In the genomic region with DNA sequence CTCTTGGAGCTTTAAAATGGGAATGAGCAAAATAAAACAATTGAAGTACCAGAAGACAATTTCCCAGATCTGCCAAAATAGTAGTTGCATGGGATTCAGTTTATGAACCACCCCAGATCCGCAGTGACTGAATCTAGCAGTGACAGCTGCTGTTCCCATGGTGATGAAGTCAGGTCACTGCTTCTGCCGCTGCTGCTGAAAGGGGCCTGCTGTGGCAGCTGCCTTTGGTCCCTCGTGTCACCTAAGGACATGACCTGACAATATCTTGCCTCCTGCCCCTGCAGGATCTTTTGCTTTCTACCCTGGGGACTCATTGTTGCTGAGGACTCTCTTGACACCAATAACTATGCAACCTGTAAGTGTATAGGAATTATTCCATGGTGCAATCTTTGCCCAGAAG, we compare ENCODE assay signal across 16 cellular contexts. TPM values are rescaled to one million over a fixed set of nuclear protein-coding genes. Genes with fewer than 3 reads are reported as not detected.
DNase-seq lines count a peak whose midpoint lies in the region; TF ChIP-seq lines count a peak whose summit lies in the region.
"Had no signal": no experiment of that assay in that cellular context is flagged by ENCODE, and none has a peak within 500 bp of the region (broad histone marks: within the 10 kb centered on the region; RNA-seq: fewer than 3 reads in every experiment).

No MANE protein-coding gene starts in this region.

- H3K36me3 ChIP-seq in BLaER1 treated with 17β-estradiol and CSF1 and Interleukin-3, amounts not matched to agents 10 nM and 100 nM = no peaks in the 10 kb centered on the region
- H3K36me3 ChIP-seq: esophagus muscularis mucosa had no signal

- peak overlapping the region in 9 of 11 experiments; percentile 4 to 94 (median 83); a peak in 16 of 22 replicates for H3K4me2 ChIP-seq in BLaER1 treated with 17β-estradiol and CSF1 and Interleukin-3, amounts not matched to agents 10 nM and 100 nM

- H3K4me1 ChIP-seq in BLaER1 treated with 17β-estradiol and CSF1 and Interleukin-3, amounts not matched to agents 10 nM and 100 nM = peaks cover 32 to 99% (median 76%) of the 10 kb centered on the region in 10 experiments; a peak in 19 of 20 replicates
- H3K4me1 ChIP-seq: Caco-2 had no signal

- in situ Hi-C loops in GM13977 (cut with MboI; ENCODE audit: low pct_unique_long_range_greater_than_20kb, low sequenced_read_pairs, unreplicated experiment) = no loop called here

- H3K4me3 ChIP-seq in BLaER1 treated with 17β-estradiol and CSF1 and Interleukin-3, amounts not matched to agents 10 nM and 100 nM = no peak overlapping the region
- H3K4me3 ChIP-seq: esophagus muscularis mucosa, SK-N-MC had no signal

- TF ChIP-seq CTCF in GM10266 (IDR thresholded peaks at IDR 0.05; ENCODE audit: control insufficient read depth, insufficient read depth, low read depth, missing control alignments) (no peak), GM13977 (IDR thresholded peaks at IDR 0.05; ENCODE audit: extremely low read depth, insufficient read depth, missing control alignments) (no peak)

- H4K20me1 ChIP-seq in BLaER1 treated with 17β-estradiol and CSF1 and Interleukin-3, amounts not matched to agents 10 nM and 100 nM = no peaks in the 10 kb centered on the region

- DNase-seq in NCI-H1105 (lab: John Stamatoyannopoulos, UW) (peak; percentile 63), NCI-H82 treated with DMSO at 0.1 percent for 48 hours (lab: John Stamatoyannopoulos, UW; ENCODE audit: unreplicated experiment) (peak; percentile 21), left kidney (ENCODE audit: low read depth, low spot score) (peak; percentile 75), GM10266 (ENCODE audit: extremely low spot score) (no peak), dermis blood vessel endothelial cell (no peak), GM13977 (ENCODE audit: low spot score) (no peak)
- DNase-seq in stimulated activated CD4-positive, alpha-beta T cell treated with anti-CD3 and anti-CD28 coated beads, Interleukin-2, amount 100 ng/mL, for 24 hours = no peak
- DNase-seq: activated CD4-positive, alpha-beta T cell treated with anti-CD3 and anti-CD28 coated beads, Interleukin-2, amount 50 U/mL, for 1 hour; Caco-2; GF-D8; NCI-H2081 treated with DMSO at 0.1 percent for 48 hours; stimulated activated CD4-positive, alpha-beta T cell treated with anti-CD3 and anti-CD28 coated beads, Interleukin-4, amount 100 ng/mL, for 24 hours; stimulated activated CD8-positive, alpha-beta memory T cell treated with anti-CD3 and anti-CD28 coated beads, Interleukin-4, amount 100 ng/mL, for 48 hours had no signal

- H3K9ac ChIP-seq in BLaER1 treated with 17β-estradiol and CSF1 and Interleukin-3, amounts not matched to agents 10 nM and 100 nM = peak overlapping the region in 3 of 11 experiments; percentile 26 to 50 (median 31); a peak in 4 of 22 replicates

- H3K27ac ChIP-seq in BLaER1 treated with 17β-estradiol and CSF1 and Interleukin-3, amounts not matched to agents 10 nM and 100 nM = peak overlapping the region in 9 of 11 experiments; percentile 9 to 97 (median 90); a peak in 12 of 22 replicates
- H3K27ac ChIP-seq: esophagus muscularis mucosa, SK-N-MC had no signal

- peaks cover 0 to 13% (median 3%) of the 10 kb centered on the region in 11 experiments; a peak in 8 of 22 replicates for H3K9me3 ChIP-seq in BLaER1 treated with 17β-estradiol and CSF1 and Interleukin-3, amounts not matched to agents 10 nM and 100 nM (replicated peaks in 1 of 11)
- H3K9me3 ChIP-seq: Caco-2, esophagus muscularis mucosa had no signal

- no peaks in the 10 kb centered on the region for H3K27me3 ChIP-seq in BLaER1 treated with 17β-estradiol and CSF1 and Interleukin-3, amounts not matched to agents 10 nM and 100 nM
- H3K27me3 ChIP-seq: esophagus muscularis mucosa had no signal

RNA-seq across cellular contexts. Expression of gene OGFRL1, which starts 34.3 kb away (rescaled TPM):
- total RNA-seq in dermis blood vessel endothelial cell = 14.4 and 16.5 TPM in 2 replicates

Comparison
In these comparisons a context has a peak if more than half of its experiments do, and no peak if none do; other contexts are left out.
1. DNase-seq: peak in NCI-H1105 (single experiment), NCI-H82 treated with DMSO at 0.1 percent for 48 hours (single experiment) and left kidney (single experiment); none in stimulated activated CD4-positive, alpha-beta T cell treated with anti-CD3 and anti-CD28 coated beads, Interleukin-2, amount 100 ng/mL, for 24 hours (0 of 2), GM10266 (single experiment), dermis blood vessel endothelial cell (single experiment) and GM13977 (single experiment).